Comparison of ENCODE assay signal across 20 cellular contexts in the genomic region with DNA sequence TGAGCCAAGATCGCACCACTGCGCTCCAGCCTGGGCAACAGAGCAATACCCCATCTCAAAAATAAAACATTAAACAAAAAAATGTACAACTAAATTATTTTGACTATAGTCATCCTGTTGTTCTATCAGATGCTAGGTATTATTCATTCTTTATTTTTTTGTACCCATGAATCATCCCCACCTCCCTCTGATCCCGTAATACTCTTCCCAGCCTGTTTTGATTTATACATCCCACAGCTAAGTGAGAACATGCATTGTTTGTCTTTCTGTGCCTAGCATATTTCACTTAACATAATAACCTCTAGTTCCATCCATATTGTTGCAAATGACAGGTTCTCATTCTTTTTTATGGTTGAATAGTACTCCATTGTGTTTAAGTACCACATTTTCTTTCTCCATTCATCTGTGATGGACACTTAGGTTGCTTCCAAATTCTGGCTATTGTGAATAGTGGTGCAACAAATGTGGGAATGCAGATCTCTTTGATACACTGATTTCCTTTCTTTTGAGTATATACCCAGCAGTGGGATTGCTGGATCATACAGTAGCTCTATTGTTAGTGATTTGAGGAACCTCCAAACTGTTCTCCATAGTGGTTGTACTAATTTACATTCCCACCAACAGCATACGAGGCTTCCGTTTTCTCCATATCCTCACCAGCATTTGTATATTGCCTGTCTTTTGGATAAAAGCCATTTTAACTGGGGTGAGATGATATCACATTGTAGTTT.
A peak's percentile ranks its signal among the peaks of the same experiment; 100 is the strongest.
DNase-seq lines count a peak whose midpoint lies in the region; ATAC-seq and TF ChIP-seq lines count a peak whose summit lies in the region.
"Had no signal": no experiment of that assay in that cellular context is flagged by ENCODE, and none has a peak within 500 bp of the region (broad histone marks: within the 10 kb centered on the region; RNA-seq: fewer than 3 reads in every experiment).

No MANE protein-coding gene starts in this region.

- H3K4me2 ChIP-seq in GM23248 (ENCODE audit: unreplicated experiment) = no peak overlapping the region

- peaks cover 19% of the 10 kb centered on the region for H3F3A ChIP-seq in GM23248 (ENCODE audit: insufficient read depth)

- H3K79me2 ChIP-seq in GM23248 (ENCODE audit: insufficient read depth) = no peaks in the 10 kb centered on the region; the same call in 1 of the 2 replicates

- H3K4me3 Mint-ChIP-seq in glutamatergic neuron (ENCODE audit: unreplicated experiment) = no peak overlapping the region
- H3K4me3 Mint-ChIP-seq: B cell; CD4-positive, alpha-beta T cell; IgD-negative memory B cell had no signal

- no peak overlapping the region for H3K9ac ChIP-seq in GM23248

- H3K36me3 Mint-ChIP-seq in glutamatergic neuron (ENCODE audit: unreplicated experiment) = peaks cover 5% of the 10 kb centered on the region

- H3K27ac Mint-ChIP-seq in glutamatergic neuron (ENCODE audit: unreplicated experiment) = peak overlapping the region; percentile 4
- H3K27ac Mint-ChIP-seq: B cell; CD4-positive, alpha-beta T cell had no signal

- no peak overlapping the region for H2AFZ ChIP-seq in GM23248

- H3K9me3 Mint-ChIP-seq in glutamatergic neuron (ENCODE audit: unreplicated experiment) = peaks cover 8% of the 10 kb centered on the region
- H3K9me3 Mint-ChIP-seq: CD4-positive, alpha-beta T cell; IgD-negative memory B cell had no signal

- DNase-seq in GM23248 (peak; percentile 60), LHCN-M2 (ENCODE audit: low read depth) (peak; percentile 76), astrocyte of the spinal cord (ENCODE audit: low read depth, low spot score) (peak; percentile 35), glutamatergic neuron (no peak), NCI-H1436 treated with DMSO at 0.1 percent for 48 hours (lab: John Stamatoyannopoulos, UW) (no peak), cortex of kidney (lab: John Stamatoyannopoulos, UW) (no peak)
- DNase-seq in activated CD4-positive, alpha-beta T cell treated with anti-CD3 and anti-CD28 coated beads for 4 hours = no peak
- DNase-seq: ACHN; CD4-positive, alpha-beta T cell; DMS79 treated with DMSO at 0.1 percent for 48 hours; H7; NCI-H1694 treated with DMSO at 0.1 percent for 48 hours; NCI-H2171; NCI-H510A; NCI-H82; Peyer's patch; SIG-M5 had no signal

- 79% methylated on average over 5 of the region's 5 CpGs for WGBS in GM23248 (ENCODE audit: low coverage in 1 of 2, low lambda C conversion rate in 2 of 2, missing lambda C conversion rate in 2 of 2), 2 experiments

- no peaks in the 10 kb centered on the region for H3K4me1 Mint-ChIP-seq in glutamatergic neuron (ENCODE audit: low read depth, unreplicated experiment)
- H3K4me1 Mint-ChIP-seq: B cell, IgD-negative memory B cell had no signal

- peaks cover 52% of the 10 kb centered on the region for H3K36me3 ChIP-seq in GM23248 (ENCODE audit: low read depth)

- peaks cover 13% of the 10 kb centered on the region for H3K4me1 ChIP-seq in GM23248 (ENCODE audit: insufficient read depth)
- H3K4me1 ChIP-seq: Peyer's patch had no signal

- no peak for ATAC-seq in HG03460 (IDR thresholded peaks at IDR 0.05; ENCODE audit: unreplicated experiment)

- H3K4me3 ChIP-seq in GM23248 = no peak overlapping the region
- no peak overlapping the region for H3K4me3 ChIP-seq in astrocyte of the spinal cord (ENCODE audit: low read depth, low read length)
- H3K4me3 ChIP-seq: Peyer's patch had no signal

- no peak for TF ChIP-seq CTCF in astrocyte of the spinal cord (IDR thresholded peaks at IDR 0.05; ENCODE audit: low read depth, low read length)
- TF ChIP-seq CTCF in glutamatergic neuron (IDR thresholded peaks at IDR 0.05; ENCODE audit: partially characterized antibody, unreplicated experiment) = no peak

- no peaks in the 10 kb centered on the region for H3K9me2 ChIP-seq in GM23248 (ENCODE audit: insufficient read depth)

- H3K27me3 ChIP-seq in GM23248 (replicated peaks; ENCODE audit: insufficient read depth) = no peaks in the 10 kb centered on the region
- H3K27me3 ChIP-seq: Peyer's patch had no signal

- in situ Hi-C loops in GM23248 (cut with MboI) = no loop called here
- in situ Hi-C loops in astrocyte of the spinal cord (cut with HindIII; ENCODE audit: low sequenced_read_pairs) = no loop called here

- no peaks in the 10 kb centered on the region for H4K20me1 ChIP-seq in GM23248 (ENCODE audit: insufficient read depth)

- H3K9me3 ChIP-seq in GM23248 (ENCODE audit: low read depth) = no peaks in the 10 kb centered on the region
- H3K9me3 ChIP-seq: Peyer's patch had no signal

- no peak overlapping the region for H3K27ac ChIP-seq in GM23248
- H3K27ac ChIP-seq: Peyer's patch had no signal

- H3K27me3 Mint-ChIP-seq in glutamatergic neuron (ENCODE audit: unreplicated experiment) = peaks cover 1% of the 10 kb centered on the region
- H3K27me3 Mint-ChIP-seq: B cell; CD4-positive, alpha-beta T cell; IgD-negative memory B cell had no signal

Comparison
In these comparisons a context has a peak if more than half of its experiments do, and no peak if none do; other contexts are left out.
1. DNase-seq: peak in GM23248 (single experiment), LHCN-M2 (single experiment) and astrocyte of the spinal cord (single experiment); none in glutamatergic neuron (single experiment), activated CD4-positive, alpha-beta T cell treated with anti-CD3 and anti-CD28 coated beads for 4 hours (0 of 2), NCI-H1436 treated with DMSO at 0.1 percent for 48 hours (single experiment) and cortex of kidney (single experiment).